In the genomic region with DNA sequence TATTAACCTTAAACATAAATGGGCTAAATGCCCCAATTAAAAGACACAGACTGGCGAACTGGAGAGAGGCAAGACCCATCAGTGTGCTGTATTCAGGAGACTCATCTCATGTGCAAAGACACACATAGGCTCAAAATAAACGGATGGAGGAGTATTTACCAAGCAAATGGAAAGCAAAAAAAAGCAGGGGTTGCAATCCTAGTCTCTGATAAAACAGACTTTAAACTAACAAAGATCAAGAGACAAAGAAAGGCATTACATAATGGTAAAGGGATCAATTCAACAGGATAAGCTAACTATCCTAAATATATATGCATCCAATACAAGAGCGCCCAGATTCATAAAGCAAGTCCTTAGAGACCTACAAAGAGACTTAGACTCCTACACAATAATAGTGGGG, we compare ENCODE assay signal across 1 cellular context.
TF ChIP-seq lines count a peak whose summit lies in the region.
"Not testable (repeated sequence)": the region's sequence is repeated elsewhere in the genome, so short reads cannot be mapped to it uniquely, and the experiment has no call there.

No MANE protein-coding gene starts in this region.

TF ChIP-seq in HepG2, 621 proteins besides CTCF, POLR2A, EP300 and RAD21:
- TF ChIP-seq, protein P1, sequence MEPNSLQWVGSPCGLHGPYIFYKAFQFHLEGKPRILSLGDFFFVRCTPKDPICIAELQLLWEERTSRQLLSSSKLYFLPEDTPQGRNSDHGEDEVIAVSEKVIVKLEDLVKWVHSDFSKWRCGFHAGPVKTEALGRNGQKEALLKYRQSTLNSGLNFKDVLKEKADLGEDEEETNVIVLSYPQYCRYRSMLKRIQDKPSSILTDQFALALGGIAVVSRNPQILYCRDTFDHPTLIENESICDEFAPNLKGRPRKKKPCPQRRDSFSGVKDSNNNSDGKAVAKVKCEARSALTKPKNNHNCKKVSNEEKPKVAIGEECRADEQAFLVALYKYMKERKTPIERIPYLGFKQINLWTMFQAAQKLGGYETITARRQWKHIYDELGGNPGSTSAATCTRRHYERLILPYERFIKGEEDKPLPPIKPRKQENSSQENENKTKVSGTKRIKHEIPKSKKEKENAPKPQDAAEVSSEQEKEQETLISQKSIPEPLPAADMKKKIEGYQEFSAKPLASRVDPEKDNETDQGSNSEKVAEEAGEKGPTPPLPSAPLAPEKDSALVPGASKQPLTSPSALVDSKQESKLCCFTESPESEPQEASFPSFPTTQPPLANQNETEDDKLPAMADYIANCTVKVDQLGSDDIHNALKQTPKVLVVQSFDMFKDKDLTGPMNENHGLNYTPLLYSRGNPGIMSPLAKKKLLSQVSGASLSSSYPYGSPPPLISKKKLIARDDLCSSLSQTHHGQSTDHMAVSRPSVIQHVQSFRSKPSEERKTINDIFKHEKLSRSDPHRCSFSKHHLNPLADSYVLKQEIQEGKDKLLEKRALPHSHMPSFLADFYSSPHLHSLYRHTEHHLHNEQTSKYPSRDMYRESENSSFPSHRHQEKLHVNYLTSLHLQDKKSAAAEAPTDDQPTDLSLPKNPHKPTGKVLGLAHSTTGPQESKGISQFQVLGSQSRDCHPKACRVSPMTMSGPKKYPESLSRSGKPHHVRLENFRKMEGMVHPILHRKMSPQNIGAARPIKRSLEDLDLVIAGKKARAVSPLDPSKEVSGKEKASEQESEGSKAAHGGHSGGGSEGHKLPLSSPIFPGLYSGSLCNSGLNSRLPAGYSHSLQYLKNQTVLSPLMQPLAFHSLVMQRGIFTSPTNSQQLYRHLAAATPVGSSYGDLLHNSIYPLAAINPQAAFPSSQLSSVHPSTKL (CRISPR knock-in tag; IDR thresholded peaks at IDR 0.05), result 0 out of 2 replicates have a peak, but pooled peaks have one; percentile 40
- TF ChIP-seq SOX5 (CRISPR knock-in tag; IDR thresholded peaks at IDR 0.05; ENCODE audit: borderline replicate concordance) (peak; percentile 37; the same call in 1 of the 2 replicates), HDAC2 (CRISPR knock-in tag; IDR thresholded peaks at IDR 0.05) (0 out of 2 replicates have a peak, but pooled peaks have one; percentile 24), FOXA3 (CRISPR knock-in tag; IDR thresholded peaks at IDR 0.05) (0 out of 2 replicates have a peak, but pooled peaks have one; percentile 40), SOX13 (CRISPR knock-in tag; conservative IDR thresholded peaks at IDR 0.05 in 1 of 2, IDR thresholded peaks at IDR 0.05 in 1 of 2) (peak in 1 of 2 experiments; percentile 73; a peak in 1 of 4 replicates), ISL2 (CRISPR knock-in tag; IDR thresholded peaks at IDR 0.05) (peak; percentile 37; the same call in 1 of the 2 replicates), NCOA2 (CRISPR knock-in tag; IDR thresholded peaks at IDR 0.05) (peak; percentile 23; the same call in 1 of the 2 replicates), FOXP1 (CRISPR knock-in tag; IDR thresholded peaks at IDR 0.05) (peak; percentile 30; the same call in 1 of the 2 replicates), MED1 (CRISPR knock-in tag; IDR thresholded peaks at IDR 0.05) (peak; percentile 40; the same call in 1 of the 2 replicates), POGZ (CRISPR knock-in tag; IDR thresholded peaks at IDR 0.05) (peak; percentile 42; the same call in 1 of the 2 replicates), SIX1 (CRISPR knock-in tag; IDR thresholded peaks at IDR 0.05; ENCODE audit: borderline replicate concordance) (peak; percentile 24; the same call in 1 of the 2 replicates), KAT8 (CRISPR knock-in tag; IDR thresholded peaks at IDR 0.05) (peak; percentile 45; the same call in 1 of the 2 replicates), HNF4A (CRISPR knock-in tag; IDR thresholded peaks at IDR 0.05) (0 out of 2 replicates have a peak, but pooled peaks have one; percentile 13), SOX6 (CRISPR knock-in tag; IDR thresholded peaks at IDR 0.05) (peak; percentile 84)
- TF ChIP-seq, protein P2, sequence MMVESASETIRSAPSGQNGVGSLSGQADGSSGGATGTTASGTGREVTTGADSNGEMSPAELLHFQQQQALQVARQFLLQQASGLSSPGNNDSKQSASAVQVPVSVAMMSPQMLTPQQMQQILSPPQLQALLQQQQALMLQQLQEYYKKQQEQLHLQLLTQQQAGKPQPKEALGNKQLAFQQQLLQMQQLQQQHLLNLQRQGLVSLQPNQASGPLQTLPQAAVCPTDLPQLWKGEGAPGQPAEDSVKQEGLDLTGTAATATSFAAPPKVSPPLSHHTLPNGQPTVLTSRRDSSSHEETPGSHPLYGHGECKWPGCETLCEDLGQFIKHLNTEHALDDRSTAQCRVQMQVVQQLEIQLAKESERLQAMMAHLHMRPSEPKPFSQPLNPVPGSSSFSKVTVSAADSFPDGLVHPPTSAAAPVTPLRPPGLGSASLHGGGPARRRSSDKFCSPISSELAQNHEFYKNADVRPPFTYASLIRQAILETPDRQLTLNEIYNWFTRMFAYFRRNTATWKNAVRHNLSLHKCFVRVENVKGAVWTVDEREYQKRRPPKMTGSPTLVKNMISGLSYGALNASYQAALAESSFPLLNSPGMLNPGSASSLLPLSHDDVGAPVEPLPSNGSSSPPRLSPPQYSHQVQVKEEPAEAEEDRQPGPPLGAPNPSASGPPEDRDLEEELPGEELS (CRISPR knock-in tag; IDR thresholded peaks at IDR 0.05), result peak; percentile 58
- not testable (repeated sequence) for TF ChIP-seq SOX13, FOXP1, SOX6 (IDR thresholded peaks at IDR 0.05)
- TF ChIP-seq, protein P3, sequence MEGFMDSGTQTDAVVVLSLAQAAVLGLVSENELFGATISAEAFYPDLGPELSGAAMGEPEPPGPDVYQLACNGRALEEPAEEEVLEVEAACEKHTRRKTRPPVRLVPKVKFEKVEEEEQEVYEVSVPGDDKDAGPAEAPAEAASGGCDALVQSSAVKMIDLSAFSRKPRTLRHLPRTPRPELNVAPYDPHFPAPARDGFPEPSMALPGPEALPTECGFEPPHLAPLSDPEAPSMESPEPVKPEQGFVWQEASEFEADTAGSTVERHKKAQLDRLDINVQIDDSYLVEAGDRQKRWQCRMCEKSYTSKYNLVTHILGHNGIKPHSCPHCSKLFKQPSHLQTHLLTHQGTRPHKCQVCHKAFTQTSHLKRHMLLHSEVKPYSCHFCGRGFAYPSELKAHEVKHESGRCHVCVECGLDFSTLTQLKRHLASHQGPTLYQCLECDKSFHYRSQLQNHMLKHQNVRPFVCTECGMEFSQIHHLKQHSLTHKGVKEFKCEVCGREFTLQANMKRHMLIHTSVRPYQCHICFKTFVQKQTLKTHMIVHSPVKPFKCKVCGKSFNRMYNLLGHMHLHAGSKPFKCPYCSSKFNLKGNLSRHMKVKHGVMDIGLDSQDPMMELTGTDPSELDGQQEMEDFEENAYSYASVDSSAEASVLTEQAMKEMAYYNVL (CRISPR knock-in tag; IDR thresholded peaks at IDR 0.05; ENCODE audit: borderline replicate concordance), result peak; percentile 55; the same call in 1 of the 2 replicates
- TF ChIP-seq, protein P4, sequence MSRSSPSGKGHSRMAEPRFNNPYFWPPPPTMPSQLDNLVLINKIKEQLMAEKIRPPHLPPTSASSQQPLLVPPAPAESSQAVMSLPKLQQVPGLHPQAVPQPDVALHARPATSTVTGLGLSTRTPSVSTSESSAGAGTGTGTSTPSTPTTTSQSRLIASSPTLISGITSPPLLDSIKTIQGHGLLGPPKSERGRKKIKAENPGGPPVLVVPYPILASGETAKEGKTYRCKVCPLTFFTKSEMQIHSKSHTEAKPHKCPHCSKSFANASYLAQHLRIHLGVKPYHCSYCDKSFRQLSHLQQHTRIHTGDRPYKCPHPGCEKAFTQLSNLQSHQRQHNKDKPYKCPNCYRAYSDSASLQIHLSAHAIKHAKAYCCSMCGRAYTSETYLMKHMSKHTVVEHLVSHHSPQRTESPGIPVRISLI (CRISPR knock-in tag; IDR thresholded peaks at IDR 0.05; ENCODE audit: borderline replicate concordance), result peak; percentile 79; the same call in 1 of the 2 replicates
- TF ChIP-seq, protein P5, sequence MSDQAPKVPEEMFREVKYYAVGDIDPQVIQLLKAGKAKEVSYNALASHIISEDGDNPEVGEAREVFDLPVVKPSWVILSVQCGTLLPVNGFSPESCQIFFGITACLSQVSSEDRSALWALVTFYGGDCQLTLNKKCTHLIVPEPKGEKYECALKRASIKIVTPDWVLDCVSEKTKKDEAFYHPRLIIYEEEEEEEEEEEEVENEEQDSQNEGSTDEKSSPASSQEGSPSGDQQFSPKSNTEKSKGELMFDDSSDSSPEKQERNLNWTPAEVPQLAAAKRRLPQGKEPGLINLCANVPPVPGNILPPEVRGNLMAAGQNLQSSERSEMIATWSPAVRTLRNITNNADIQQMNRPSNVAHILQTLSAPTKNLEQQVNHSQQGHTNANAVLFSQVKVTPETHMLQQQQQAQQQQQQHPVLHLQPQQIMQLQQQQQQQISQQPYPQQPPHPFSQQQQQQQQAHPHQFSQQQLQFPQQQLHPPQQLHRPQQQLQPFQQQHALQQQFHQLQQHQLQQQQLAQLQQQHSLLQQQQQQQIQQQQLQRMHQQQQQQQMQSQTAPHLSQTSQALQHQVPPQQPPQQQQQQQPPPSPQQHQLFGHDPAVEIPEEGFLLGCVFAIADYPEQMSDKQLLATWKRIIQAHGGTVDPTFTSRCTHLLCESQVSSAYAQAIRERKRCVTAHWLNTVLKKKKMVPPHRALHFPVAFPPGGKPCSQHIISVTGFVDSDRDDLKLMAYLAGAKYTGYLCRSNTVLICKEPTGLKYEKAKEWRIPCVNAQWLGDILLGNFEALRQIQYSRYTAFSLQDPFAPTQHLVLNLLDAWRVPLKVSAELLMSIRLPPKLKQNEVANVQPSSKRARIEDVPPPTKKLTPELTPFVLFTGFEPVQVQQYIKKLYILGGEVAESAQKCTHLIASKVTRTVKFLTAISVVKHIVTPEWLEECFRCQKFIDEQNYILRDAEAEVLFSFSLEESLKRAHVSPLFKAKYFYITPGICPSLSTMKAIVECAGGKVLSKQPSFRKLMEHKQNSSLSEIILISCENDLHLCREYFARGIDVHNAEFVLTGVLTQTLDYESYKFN (CRISPR knock-in tag; conservative IDR thresholded peaks at IDR 0.05), result peak; percentile 63
